Comparison of ENCODE assay signal across 30 cellular contexts in genomic region chr5:73422164-73422563, GRCh38. TPM values are rescaled to one million over a fixed set of nuclear protein-coding genes. Genes with fewer than 3 reads are reported as not detected.
DNase-seq lines count a peak whose midpoint lies in the region; ATAC-seq and TF ChIP-seq lines count a peak whose summit lies in the region.
"Had no signal": no experiment of that assay in that cellular context is flagged by ENCODE, and none has a peak within 500 bp of the region (broad histone marks: within the 10 kb centered on the region; RNA-seq: fewer than 3 reads in every experiment).

No MANE protein-coding gene starts in this region.

- no peaks in the 10 kb centered on the region for H3K36me3 Mint-ChIP-seq in neural progenitor cell
- H3K36me3 Mint-ChIP-seq in activated naive CD4-positive, alpha-beta T cell treated with anti-CD3 and anti-CD28 coated beads for 36 hours (ENCODE audit: low read depth) = no peaks in the 10 kb centered on the region
- H3K36me3 Mint-ChIP-seq: immature natural killer cell had no signal

- no peak for ATAC-seq in HG03135 (IDR thresholded peaks at IDR 0.05; ENCODE audit: unreplicated experiment)
- ATAC-seq: activated naive CD4-positive, alpha-beta T cell treated with anti-CD3 and anti-CD28 coated beads, Interleukin-2, amount 50 U/mL, for 72 hours; GM12878; right lobe of liver; stimulated activated naive CD8-positive, alpha-beta T cell treated with anti-CD3 and anti-CD28 coated beads, Interleukin-15, Interleukin-2, amounts not matched to agents 100 U/mL and 50 U/mL, for 24 hours; upper lobe of right lung had no signal

- no peak overlapping the region for H3K27ac ChIP-seq in brain microvascular endothelial cell
- no peak overlapping the region for H3K27ac ChIP-seq in neural progenitor cell
- H3K27ac ChIP-seq: right lobe of liver, spleen, upper lobe of right lung, VCaP had no signal

- H3K27me3 ChIP-seq in GM06990 (replicated peaks; ENCODE audit: control insufficient read depth, insufficient read depth, low read length) = no peaks in the 10 kb centered on the region; the same call in none of the 2 replicates
- no peaks in the 10 kb centered on the region for H3K27me3 ChIP-seq in brain microvascular endothelial cell (replicated peaks)
- H3K27me3 ChIP-seq in neural progenitor cell = peaks cover 100% of the 10 kb centered on the region

- H3K4me1 Mint-ChIP-seq in neural progenitor cell = peaks cover 17% of the 10 kb centered on the region
- H3K4me1 Mint-ChIP-seq in activated naive CD4-positive, alpha-beta T cell treated with anti-CD3 and anti-CD28 coated beads for 36 hours (ENCODE audit: low read depth) = peaks cover 11% of the 10 kb centered on the region

- H3K4me3 Mint-ChIP-seq in neural progenitor cell = peak overlapping the region; percentile 21
- no peak overlapping the region for H3K4me3 Mint-ChIP-seq in activated naive CD4-positive, alpha-beta T cell treated with anti-CD3 and anti-CD28 coated beads for 36 hours
- H3K4me3 Mint-ChIP-seq: CD4-positive, alpha-beta T cell; immature natural killer cell had no signal

- no peak for DNase-seq in GM06990 (ENCODE audit: extremely low read depth, insufficient read length)
- peak; percentile 6 for DNase-seq in NAMALWA (ENCODE audit: low spot score)
- DNase-seq in brain microvascular endothelial cell = no peak
- DNase-seq in neural progenitor cell (ENCODE audit: low spot score) = no peak
- no peak for DNase-seq in activated naive CD4-positive, alpha-beta T cell treated with anti-CD3 and anti-CD28 coated beads for 36 hours
- DNase-seq in posterior cingulate gyrus = no peak
- DNase-seq: activated CD4-positive, alpha-beta T cell treated with anti-CD3 and anti-CD28 coated beads for 48 hours; activated T-cell treated with anti-CD3 and anti-CD28 coated beads for 4 hours; amygdala; CD4-positive, alpha-beta T cell; EL; hippocampal formation; immature natural killer cell; NCI-H1105 treated with DMSO at 0.1 percent for 48 hours; NCI-H1930; NCI-H524; right lobe of liver; Right ventricle myocardium superior; spleen; stimulated activated CD4-positive, alpha-beta T cell treated with anti-CD3 and anti-CD28 coated beads, Interleukin-2, amount 100 ng/mL, for 24 hours; stimulated activated naive CD8-positive, alpha-beta T cell treated with anti-CD3 and anti-CD28 coated beads, Interleukin-15, Interleukin-2, amounts not matched to agents 100 U/mL and 50 U/mL, for 24 hours; SW 1271; T-helper 9 cell; upper lobe of right lung had no signal

- H3K9me3 Mint-ChIP-seq in neural progenitor cell = peaks cover 11% of the 10 kb centered on the region
- no peaks in the 10 kb centered on the region for H3K9me3 Mint-ChIP-seq in activated naive CD4-positive, alpha-beta T cell treated with anti-CD3 and anti-CD28 coated beads for 36 hours
- H3K9me3 Mint-ChIP-seq: CD4-positive, alpha-beta T cell had no signal

- H3K9me3 ChIP-seq in neural progenitor cell (ENCODE audit: low read depth) = no peaks in the 10 kb centered on the region
- H3K9me3 ChIP-seq: right lobe of liver, spleen, upper lobe of right lung had no signal

- peaks cover 50% of the 10 kb centered on the region for H3K27me3 Mint-ChIP-seq in neural progenitor cell (ENCODE audit: insufficient read depth, low read depth)
- H3K27me3 Mint-ChIP-seq in activated naive CD4-positive, alpha-beta T cell treated with anti-CD3 and anti-CD28 coated beads for 36 hours (ENCODE audit: low read depth) = peaks cover 62% of the 10 kb centered on the region

- in situ Hi-C loops in brain microvascular endothelial cell (cut with HindIII; ENCODE audit: low pct_ligation_motif_present, low sequenced_read_pairs) = no loop called here

- no peaks in the 10 kb centered on the region for H3K79me2 ChIP-seq in neural progenitor cell (ENCODE audit: low read depth)

- CTCF ChIA-PET in activated naive CD4-positive, alpha-beta T cell treated with anti-CD3 and anti-CD28 coated beads for 36 hours (lab: Charles Lee) = interaction anchor here (1.8 to 2.5 kb wide), 2 partner anchors 29 to 206 kb away, joined by 4 to 5 read pairs; no protein-coding TSS in a partner anchor

- H3K4me3 ChIP-seq in GM06990 (replicated peaks; ENCODE audit: low read depth, low read length) (no peak overlapping the region), brain microvascular endothelial cell (ENCODE audit: low read depth, low read length) (no peak overlapping the region), neural progenitor cell (no peak overlapping the region)
- H3K4me3 ChIP-seq: GM12878, HAP-1, right lobe of liver, spleen, upper lobe of right lung had no signal

- H3F3A ChIP-seq in neural progenitor cell (ENCODE audit: low read depth) = peaks cover 18% of the 10 kb centered on the region

- TF ChIP-seq CTCF in GM06990 (IDR thresholded peaks at IDR 0.05; ENCODE audit: insufficient read depth, low read length, poor library complexity, severe bottlenecking) (peak; percentile 15), brain microvascular endothelial cell (IDR thresholded peaks at IDR 0.05; ENCODE audit: low read depth, low read length, missing control alignments) (peak; percentile 18), neural progenitor cell (IDR thresholded peaks at IDR 0.05) (peak; percentile 19)

- intact Hi-C loops in activated naive CD4-positive, alpha-beta T cell treated with anti-CD3 and anti-CD28 coated beads for 36 hours (cut with micrococcal nuclease) = no loop called here
- intact Hi-C loops in posterior cingulate gyrus (cut with DNase I) = no loop called here

- peaks cover 8% of the 10 kb centered on the region for H3K4me1 ChIP-seq in neural progenitor cell
- H3K4me1 ChIP-seq: HAP-1 had no signal

- H3K27ac Mint-ChIP-seq in neural progenitor cell = no peak overlapping the region
- no peak overlapping the region for H3K27ac Mint-ChIP-seq in activated naive CD4-positive, alpha-beta T cell treated with anti-CD3 and anti-CD28 coated beads for 36 hours
- H3K27ac Mint-ChIP-seq: activated naive CD4-positive, alpha-beta T cell treated with anti-CD3 and anti-CD28 coated beads, Interleukin-2, amount 50 U/mL, for 72 hours; CD4-positive, alpha-beta T cell; immature natural killer cell; progenitor cell of endocrine pancreas had no signal

- H3K9ac ChIP-seq in neural progenitor cell = no peak overlapping the region

- H3K4me2 ChIP-seq in neural progenitor cell = no peak overlapping the region

- no peaks in the 10 kb centered on the region for H4K20me1 ChIP-seq in neural progenitor cell (ENCODE audit: low read depth)

- no peaks in the 10 kb centered on the region for H3K36me3 ChIP-seq in GM06990 (ENCODE audit: control insufficient read depth, insufficient read depth, low read length)
- no peaks in the 10 kb centered on the region for H3K36me3 ChIP-seq in brain microvascular endothelial cell (replicated peaks)
- H3K36me3 ChIP-seq in neural progenitor cell = no peaks in the 10 kb centered on the region
- H3K36me3 ChIP-seq: HAP-1, right lobe of liver, spleen, upper lobe of right lung had no signal

- H2AFZ ChIP-seq in neural progenitor cell (replicated peaks) = no peak overlapping the region

RNA-seq across cellular contexts. Expression of gene FOXD1, which starts 26.4 kb away (rescaled TPM):
- 0.12 TPM in 1 of 2 replicates, not detected in the other for total RNA-seq in neural progenitor cell (ENCODE audit: low replicate concordance)
- under 1 TPM; 0.12 TPM for total RNA-seq in activated naive CD4-positive, alpha-beta T cell treated with anti-CD3 and anti-CD28 coated beads for 36 hours
- total RNA-seq: CD4-positive, alpha-beta T cell; GM12878; right lobe of liver; Right ventricle myocardium superior had no signal
